In the genomic region with DNA sequence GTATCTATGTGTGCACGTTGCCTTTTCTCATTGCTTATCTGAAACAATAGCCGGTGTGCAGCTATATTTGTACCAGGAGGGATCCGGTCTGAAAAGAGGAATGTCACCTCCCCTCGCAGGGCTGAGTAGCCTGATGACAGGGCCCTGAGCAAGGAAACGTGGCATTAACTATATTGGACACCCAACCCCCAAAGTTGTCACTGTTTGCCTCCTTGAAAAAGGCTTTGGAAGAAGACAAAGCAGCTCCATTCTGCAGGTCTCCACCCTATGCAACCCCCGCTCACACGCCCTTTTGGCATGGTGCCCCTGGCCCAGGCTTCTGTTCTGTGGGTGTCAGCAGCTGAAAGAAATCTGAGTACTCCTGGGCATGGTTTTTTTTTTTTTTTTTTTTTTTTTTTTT, we compare ENCODE assay signal across 21 cellular contexts. TPM values are rescaled to one million over a fixed set of nuclear protein-coding genes. Genes with fewer than 3 reads are reported as not detected.
DNase-seq lines count a peak whose midpoint lies in the region; ATAC-seq, FAIRE-seq and TF ChIP-seq lines count a peak whose summit lies in the region.
"Had no signal": no experiment of that assay in that cellular context is flagged by ENCODE, and none has a peak within 500 bp of the region (broad histone marks: within the 10 kb centered on the region; RNA-seq: fewer than 3 reads in every experiment).

No MANE protein-coding gene starts in this region.

- dilution Hi-C loops in mammary epithelial cell (cut with HindIII; ENCODE audit: low sequenced_read_pairs), result no loop called here

- H3K9me3 ChIP-seq in mammary epithelial cell (replicated peaks; ENCODE audit: insufficient read depth, low read length), result peaks cover 5% of the 10 kb centered on the region
- H3K9me3 ChIP-seq: HAP-1, upper lobe of left lung had no signal

- no peak overlapping the region for H3K27ac Mint-ChIP-seq in MCF 10A (ENCODE audit: low read depth, unreplicated experiment)
- H3K27ac Mint-ChIP-seq: activated CD4-positive, alpha-beta memory T cell treated with anti-CD3 and anti-CD28 coated beads, Interleukin-2, amount 10 ng/mL, durations not matched to agents 7 days and 5 days; CD4-positive, CD25-positive, alpha-beta regulatory T cell; stimulated activated naive B cell treated with anti-CD40 and anti-IgM and Interleukin-4, amounts not matched to agents 10 μg/mL and 1 μg/mL and 100 μg/mL, for 72 hours had no signal

- no peak for FAIRE-seq in urothelium cell line (lab: Jason Lieb, UNC)
- FAIRE-seq: endometrium, GM12892, small intestine had no signal

- BruUV-seq in MCF 10A (replicated peaks; lab: Mats Ljungman, UMichigan) (no TSS peak), mammary epithelial cell (replicated peaks; lab: Mats Ljungman, UMichigan) (no TSS peak)

- no peaks in the 10 kb centered on the region for H3K79me2 ChIP-seq in mammary epithelial cell (ENCODE audit: insufficient read depth, low read length)

- no peaks in the 10 kb centered on the region for H3K36me3 ChIP-seq in mammary epithelial cell (ENCODE audit: insufficient read depth, low read length)
- H3K36me3 ChIP-seq: HAP-1, upper lobe of left lung had no signal

- DNase-seq in MCF 10A (ENCODE audit: unreplicated experiment), result peak; percentile 52
- DNase-seq in mammary epithelial cell, result no peak
- DNase-seq in RPMI8226, result peak; percentile 7
- peak; percentile 77 for DNase-seq in left ventricle myocardium superior
- DNase-seq in urothelium cell line (ENCODE audit: low spot score), result peak; percentile 28
- DNase-seq in activated gamma-delta T cell treated with Interleukin-2 at 50 U/mL for 16 hours, result no peak
- no peak for DNase-seq in stimulated activated CD4-positive, alpha-beta T cell treated with anti-CD3 and anti-CD28 coated beads, Interleukin-4, amount 100 ng/mL, for 24 hours
- DNase-seq: activated CD4-positive, alpha-beta memory T cell treated with anti-CD3 and anti-CD28 coated beads, Interleukin-2, amount 10 ng/mL, durations not matched to agents 7 days and 5 days; CD4-positive, CD25-positive, alpha-beta regulatory T cell; NCI-H510A; PC-3; small intestine; stimulated activated naive B cell treated with anti-CD40 and anti-IgM and Interleukin-4, amounts not matched to agents 10 μg/mL and 1 μg/mL and 100 μg/mL, for 72 hours had no signal

- TF ChIP-seq CTCF in MCF 10A (IDR thresholded peaks at IDR 0.05; ENCODE audit: unreplicated experiment), result no peak
- no peak for TF ChIP-seq CTCF in mammary epithelial cell (conservative IDR thresholded peaks at IDR 0.05 in 1 of 2, IDR thresholded peaks at IDR 0.05 in 1 of 2; ENCODE audit: extremely low read depth in 1 of 2, insufficient read depth in 1 of 2, low read depth in 1 of 2, low read length in 2 of 2)

- no peak overlapping the region for H3K9ac ChIP-seq in mammary epithelial cell (ENCODE audit: insufficient read depth, low read length)

- no peaks in the 10 kb centered on the region for H3K9me3 Mint-ChIP-seq in MCF 10A (ENCODE audit: unreplicated experiment)
- H3K9me3 Mint-ChIP-seq: activated CD4-positive, alpha-beta memory T cell treated with anti-CD3 and anti-CD28 coated beads, Interleukin-2, amount 10 ng/mL, durations not matched to agents 7 days and 5 days; stimulated activated naive B cell treated with anti-CD40 and anti-IgM and Interleukin-4, amounts not matched to agents 10 μg/mL and 1 μg/mL and 100 μg/mL, for 72 hours had no signal

- H4K20me1 ChIP-seq in mammary epithelial cell (ENCODE audit: insufficient read depth, low read length), result no peaks in the 10 kb centered on the region

- no peaks in the 10 kb centered on the region for H3K4me1 ChIP-seq in mammary epithelial cell (ENCODE audit: insufficient read depth, low read length)
- H3K4me1 ChIP-seq: HAP-1, upper lobe of left lung had no signal

- CTCF ChIA-PET in MCF 10A (lab: Yijun Ruan, JAX), result no interaction called here
- CTCF ChIA-PET in mammary epithelial cell (lab: Charles Lee; ENCODE audit: low non-redundant PET), result no interaction called here

- WGBS in mammary epithelial cell (ENCODE audit: low coverage, missing lambda C conversion rate), result 15% methylated on average over 7 of the region's 7 CpGs

- no peak overlapping the region for H2AFZ ChIP-seq in mammary epithelial cell (ENCODE audit: low read depth, low read length)

- POLR2A ChIA-PET in MCF 10A (lab: Yijun Ruan, JAX), result no interaction called here

- peak; percentile 90 for ATAC-seq in left ventricle myocardium superior
- no peak for ATAC-seq in HG03565 (IDR thresholded peaks at IDR 0.05; ENCODE audit: unreplicated experiment)
- ATAC-seq: PC-3; stimulated activated naive B cell treated with anti-CD40 and anti-IgM and Interleukin-4, amounts not matched to agents 10 μg/mL and 1 μg/mL and 100 μg/mL, for 72 hours had no signal

- no peaks in the 10 kb centered on the region for H3K4me1 Mint-ChIP-seq in MCF 10A (ENCODE audit: insufficient read depth, unreplicated experiment)
- H3K4me1 Mint-ChIP-seq: activated CD4-positive, alpha-beta memory T cell treated with anti-CD3 and anti-CD28 coated beads, Interleukin-2, amount 10 ng/mL, durations not matched to agents 7 days and 5 days; CD4-positive, CD25-positive, alpha-beta regulatory T cell; stimulated activated naive B cell treated with anti-CD40 and anti-IgM and Interleukin-4, amounts not matched to agents 10 μg/mL and 1 μg/mL and 100 μg/mL, for 72 hours had no signal

- no peak overlapping the region for H3K4me3 Mint-ChIP-seq in MCF 10A (ENCODE audit: unreplicated experiment)
- H3K4me3 Mint-ChIP-seq: activated CD4-positive, alpha-beta memory T cell treated with anti-CD3 and anti-CD28 coated beads, Interleukin-2, amount 10 ng/mL, durations not matched to agents 7 days and 5 days; CD4-positive, CD25-positive, alpha-beta regulatory T cell; stimulated activated naive B cell treated with anti-CD40 and anti-IgM and Interleukin-4, amounts not matched to agents 10 μg/mL and 1 μg/mL and 100 μg/mL, for 72 hours had no signal

- intact Hi-C loops in MCF 10A (cut with micrococcal nuclease) (no loop called here), mammary epithelial cell (cut with micrococcal nuclease) (no loop called here), left ventricle myocardium superior (cut with micrococcal nuclease) (no loop called here)

- H3K36me3 Mint-ChIP-seq in MCF 10A (ENCODE audit: insufficient read depth, unreplicated experiment), result no peaks in the 10 kb centered on the region
- H3K36me3 Mint-ChIP-seq: CD4-positive, CD25-positive, alpha-beta regulatory T cell; stimulated activated naive B cell treated with anti-CD40 and anti-IgM and Interleukin-4, amounts not matched to agents 10 μg/mL and 1 μg/mL and 100 μg/mL, for 72 hours had no signal

- H3K27me3 ChIP-seq in mammary epithelial cell (ENCODE audit: insufficient read depth, low read length), result no peaks in the 10 kb centered on the region
- H3K27me3 ChIP-seq: upper lobe of left lung had no signal

- in situ Hi-C loops in mammary epithelial cell (cut with MboI; ENCODE audit: low sequenced_read_pairs in 2 of 2), result no loop called here

- H3K4me2 ChIP-seq in mammary epithelial cell (ENCODE audit: insufficient read depth, low read depth, low read length), result no peak overlapping the region

- no peak overlapping the region for H3K27ac ChIP-seq in mammary epithelial cell (ENCODE audit: insufficient read depth, low read depth, low read length)
- H3K27ac ChIP-seq: upper lobe of left lung had no signal

- no peak overlapping the region for H3K4me3 ChIP-seq in mammary epithelial cell (replicated peaks in 1 of 3; ENCODE audit: insufficient read depth in 1 of 3, low read depth in 2 of 3, low read length in 3 of 3)
- H3K4me3 ChIP-seq: HAP-1 had no signal

- H3K27me3 Mint-ChIP-seq in MCF 10A (ENCODE audit: insufficient read depth, unreplicated experiment), result no peaks in the 10 kb centered on the region
- H3K27me3 Mint-ChIP-seq: activated CD4-positive, alpha-beta memory T cell treated with anti-CD3 and anti-CD28 coated beads, Interleukin-2, amount 10 ng/mL, durations not matched to agents 7 days and 5 days; stimulated activated naive B cell treated with anti-CD40 and anti-IgM and Interleukin-4, amounts not matched to agents 10 μg/mL and 1 μg/mL and 100 μg/mL, for 72 hours had no signal

RNA-seq across cellular contexts. Expression of a gene that starts 8.2 kb away (rescaled TPM):
- not detected in 2 replicates for total RNA-seq in MCF 10A (2022)
- total RNA-seq in mammary epithelial cell, result not detected
- not detected for polyA plus RNA-seq in mammary epithelial cell
- polyA minus RNA-seq in mammary epithelial cell, result not detected
- total RNA-seq in left ventricle myocardium superior, result 1.7 TPM
- total RNA-seq: activated CD4-positive, alpha-beta memory T cell treated with anti-CD3 and anti-CD28 coated beads, Interleukin-2, amount 10 ng/mL, durations not matched to agents 7 days and 5 days; CD4-positive, CD25-positive, alpha-beta regulatory T cell; chondrocyte; G401; PC-3 had no signal
- polyA plus RNA-seq: CD4-positive, CD25-positive, alpha-beta regulatory T cell had no signal

RNA-seq across cellular contexts. Expression of a gene that starts 12.3 kb away (rescaled TPM):
- not detected in 2 replicates for total RNA-seq in MCF 10A (2022)
- total RNA-seq in mammary epithelial cell, result not detected
- not detected for polyA plus RNA-seq in mammary epithelial cell
- polyA minus RNA-seq in mammary epithelial cell, result not detected
- not detected for total RNA-seq in left ventricle myocardium superior
- total RNA-seq: activated CD4-positive, alpha-beta memory T cell treated with anti-CD3 and anti-CD28 coated beads, Interleukin-2, amount 10 ng/mL, durations not matched to agents 7 days and 5 days; CD4-positive, CD25-positive, alpha-beta regulatory T cell; chondrocyte; G401; PC-3 had no signal
- polyA plus RNA-seq: CD4-positive, CD25-positive, alpha-beta regulatory T cell had no signal

RNA-seq across cellular contexts. Expression of a gene that starts 31.1 kb away (rescaled TPM):
- total RNA-seq in MCF 10A (2022) (not detected in 2 replicates), mammary epithelial cell (not detected), left ventricle myocardium superior (not detected)
- not detected for polyA plus RNA-seq in mammary epithelial cell
- not detected for polyA minus RNA-seq in mammary epithelial cell
- total RNA-seq: activated CD4-positive, alpha-beta memory T cell treated with anti-CD3 and anti-CD28 coated beads, Interleukin-2, amount 10 ng/mL, durations not matched to agents 7 days and 5 days; CD4-positive, CD25-positive, alpha-beta regulatory T cell; chondrocyte; G401; PC-3; upper lobe of left lung had no signal
- polyA plus RNA-seq: adipose tissue; CD4-positive, CD25-positive, alpha-beta regulatory T cell; small intestine had no signal

Comparison
In these comparisons a context has a peak if more than half of its experiments do, and no peak if none do; other contexts are left out.
1. DNase-seq: peak in MCF 10A (single experiment), RPMI8226 (single experiment), left ventricle myocardium superior (single experiment) and urothelium cell line (single experiment); none in mammary epithelial cell (single experiment), activated gamma-delta T cell treated with Interleukin-2 at 50 U/mL for 16 hours (single experiment) and stimulated activated CD4-positive, alpha-beta T cell treated with anti-CD3 and anti-CD28 coated beads, Interleukin-4, amount 100 ng/mL, for 24 hours (single experiment).